ENCODE assay signal across 8 cellular contexts in the genomic region with DNA sequence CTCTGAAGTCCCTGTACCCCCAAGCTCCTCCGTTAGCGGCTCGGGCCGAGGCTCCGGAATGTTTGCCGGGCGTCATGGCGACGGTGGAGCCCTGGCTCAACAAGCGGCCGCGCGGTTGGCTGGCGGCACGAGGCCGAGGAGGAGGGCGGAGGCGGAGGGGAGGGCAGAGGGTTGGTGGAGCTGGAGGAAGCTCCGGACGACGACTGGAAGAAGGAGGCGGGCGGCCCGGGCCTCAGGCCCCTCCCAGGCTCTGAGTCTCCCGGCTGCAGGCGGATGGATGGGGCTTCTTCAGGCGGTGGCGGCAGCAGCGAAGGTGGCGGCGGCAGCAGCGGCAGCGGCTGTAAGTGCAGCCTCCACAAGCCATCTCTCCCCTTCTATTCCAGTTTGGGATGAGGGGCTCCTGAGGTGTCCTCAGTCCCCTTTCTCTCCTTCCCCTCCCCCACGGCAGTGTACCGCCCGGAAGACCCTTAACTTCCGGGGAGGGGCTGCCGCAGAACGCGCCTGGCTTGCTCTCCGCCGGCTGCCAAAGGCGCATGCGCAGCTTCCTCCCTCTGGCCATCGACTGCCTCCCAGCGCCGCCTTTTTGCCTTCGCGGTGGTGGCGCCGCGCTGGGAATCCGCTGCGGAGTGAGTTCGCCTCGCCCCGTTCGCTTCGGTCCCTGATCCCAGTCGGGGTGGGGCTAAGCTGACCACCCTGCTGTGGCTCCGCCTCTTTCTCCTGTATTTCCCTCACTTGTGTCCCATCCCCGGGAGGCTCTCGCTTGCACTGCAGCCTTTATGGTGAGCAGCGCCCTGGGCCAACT. TPM values are rescaled to one million over a fixed set of nuclear protein-coding genes. Genes with fewer than 3 reads are reported as not detected.
DNase-seq lines count a peak whose midpoint lies in the region; ATAC-seq, FAIRE-seq and TF ChIP-seq lines count a peak whose summit lies in the region.

A gene with protein sequence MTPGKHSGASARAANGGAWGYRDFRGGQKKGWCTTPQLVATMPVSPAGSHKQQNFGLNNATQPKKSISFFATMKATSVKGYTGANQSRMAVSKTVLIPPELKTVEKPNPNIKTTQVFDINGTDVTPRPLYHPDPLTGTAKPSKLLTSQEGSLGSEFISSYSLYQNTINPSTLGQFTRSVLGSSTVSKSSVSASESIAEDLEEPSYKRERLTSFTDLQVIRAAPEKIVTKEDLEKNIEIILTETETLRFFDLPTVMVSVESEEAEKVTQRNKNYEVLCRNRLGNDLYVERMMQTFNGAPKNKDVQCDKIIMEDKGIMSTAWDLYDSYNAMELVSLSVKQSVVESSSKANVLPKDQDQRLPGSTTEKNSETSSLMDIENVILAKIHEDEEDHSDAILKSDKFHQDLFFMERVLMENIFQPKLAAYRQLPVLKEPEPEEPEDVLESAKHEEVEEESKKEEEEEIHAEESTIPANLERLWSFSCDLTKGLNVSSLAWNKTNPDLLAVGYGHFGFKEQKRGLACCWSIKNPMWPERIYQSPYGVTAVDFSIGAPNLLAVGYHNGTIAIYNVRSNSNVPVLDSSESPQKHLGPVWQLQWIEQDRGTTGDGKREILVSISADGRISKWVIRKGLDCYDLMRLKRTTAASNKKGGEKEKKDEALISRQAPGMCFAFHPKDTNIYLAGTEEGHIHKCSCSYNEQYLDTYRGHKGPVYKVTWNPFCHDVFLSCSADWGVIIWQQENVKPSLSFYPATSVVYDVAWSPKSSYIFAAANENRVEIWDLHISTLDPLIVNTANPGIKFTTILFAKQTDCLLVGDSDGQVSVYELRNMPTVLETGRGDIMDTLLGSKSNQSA (minus strand): TSS at position 101 of the 802 bp plus-strand sequence. CDS start 25 bp downstream, at position 76.
Gene MIER1, plus strand, starts transcription at position 235 of the 802 bp plus-strand sequence. Its CDS starts 39 bp downstream, at position 274.

- H3K27me3 Mint-ChIP-seq in chondrocyte (ENCODE audit: low read depth): no peaks in the 10 kb centered on the region

- H3K27ac ChIP-seq in kidney (ENCODE audit: low read depth in 2 of 2, low read length in 2 of 2): peak within 1 kb of the TSS; percentile 92 to 96

- H3K27me3 ChIP-seq in BE2C: no peaks in the 10 kb centered on the region

- no peaks in the 10 kb centered on the region for H3K4me1 ChIP-seq in BE2C
- peaks cover 8 to 17% of the 10 kb centered on the region in 2 donors for H3K4me1 ChIP-seq in kidney (ENCODE audit: control insufficient read depth in 1 of 2, insufficient read depth in 1 of 2, low read depth in 1 of 2, low read length in 2 of 2)

- DNase-seq in BE2C (peak; percentile 94), GM19238 (ENCODE audit: insufficient read length, low spot score) (peak; percentile 97), NCI-H510A (lab: John Stamatoyannopoulos, UW) (peak; percentile 96), chondrocyte (ENCODE audit: low spot score) (peak; percentile 100), kidney (peak; percentile 100)
- peak; percentile 93 to 96 for DNase-seq in activated CD4-positive, alpha-beta T cell treated with anti-CD3 and anti-CD28 coated beads for 24 hours (ENCODE audit: low read depth in 2 of 2)
- peak; percentile 91 to 94 for DNase-seq in stimulated activated CD4-positive, alpha-beta T cell treated with anti-CD3 and anti-CD28 coated beads, Interleukin-15, amount 100 ng/mL, for 1 hour (ENCODE audit: low read depth in 1 of 2, low spot score in 1 of 2)

- ATAC-seq in HG03439 (IDR thresholded peaks at IDR 0.05; ENCODE audit: unreplicated experiment): peak; percentile 94

- intact Hi-C loops in kidney (cut with DNase I): no loop called here

- H3K36me3 Mint-ChIP-seq in chondrocyte (ENCODE audit: low read depth): no peaks in the 10 kb centered on the region

- H3K9me3 Mint-ChIP-seq in chondrocyte (ENCODE audit: low read depth): no peaks in the 10 kb centered on the region

- no peaks in the 10 kb centered on the region for H3K9me3 ChIP-seq in BE2C
- H3K9me3 ChIP-seq in kidney (ENCODE audit: control insufficient read depth in 1 of 2, low read length in 2 of 2): no peaks in the 10 kb centered on the region

- peak; percentile 83 for FAIRE-seq in kidney (lab: Jason Lieb, UNC)

- H3K36me3 ChIP-seq in BE2C: no peaks in the 10 kb centered on the region
- H3K36me3 ChIP-seq in kidney (ENCODE audit: control insufficient read depth in 1 of 2, insufficient read depth in 2 of 2, low read length in 2 of 2): no peaks in the 10 kb centered on the region

- H3K4me1 Mint-ChIP-seq in chondrocyte (ENCODE audit: low read depth): peaks cover 43% of the 10 kb centered on the region

- H3K9ac ChIP-seq in kidney (ENCODE audit: low read length in 2 of 2): peak within 1 kb of the TSS; percentile 65 to 86

- H3K4me3 Mint-ChIP-seq in chondrocyte (ENCODE audit: unreplicated experiment): peak within 1 kb of the TSS; percentile 95

- H3K4me3 ChIP-seq in BE2C (ENCODE audit: low read depth, low read length) (peak within 1 kb of the TSS; percentile 87), kidney (ENCODE audit: low read length in 2 of 2) (peak within 1 kb of the TSS; percentile 85 to 98)

- TF ChIP-seq CTCF in BE2C (IDR thresholded peaks at IDR 0.05; ENCODE audit: low read depth, low read length) (0 out of 2 replicates have a peak, but pooled peaks have one; percentile 5), chondrocyte (IDR thresholded peaks at IDR 0.05) (peak; percentile 42), kidney (IDR thresholded peaks at IDR 0.05; ENCODE audit: borderline replicate concordance, extremely low read depth, insufficient read depth) (peak; percentile 1)

- peak within 1 kb of the TSS; percentile 97 for H3K27ac Mint-ChIP-seq in chondrocyte (ENCODE audit: unreplicated experiment)

RNA-seq across cellular contexts. Expression of the first gene that starts in this region (rescaled TPM):
- 1.2 TPM for polyA plus RNA-seq in BE2C (2012; ENCODE audit: insufficient read depth, insufficient read length, low read depth)
- total RNA-seq in chondrocyte: 5.8 to 13.0 TPM (median 9.6 TPM) in 3 replicates
- total RNA-seq in kidney: 26.8 TPM
- 4.1 TPM for polyA plus RNA-seq in kidney (ENCODE audit: insufficient read depth, low read depth, low replicate concordance)

RNA-seq across cellular contexts. Expression of gene MIER1, which starts in this region (rescaled TPM):
- 6.5 TPM for polyA plus RNA-seq in BE2C (2012; ENCODE audit: insufficient read depth, insufficient read length, low read depth)
- total RNA-seq in chondrocyte (39.3 to 41.1 TPM (median 40.1 TPM) in 3 replicates), kidney (47.6 TPM)
- 9.4 TPM for polyA plus RNA-seq in kidney (ENCODE audit: insufficient read depth, low read depth, low replicate concordance)

Comparison
In these comparisons a context has a peak if more than half of its experiments do, and no peak if none do; other contexts are left out.
1. Peak in every context shown above with its lines: DNase-seq, ATAC-seq, H3K4me3 ChIP-seq and H3K27ac ChIP-seq.